ENCODE assay signal across 19 cellular contexts in the genomic region with DNA sequence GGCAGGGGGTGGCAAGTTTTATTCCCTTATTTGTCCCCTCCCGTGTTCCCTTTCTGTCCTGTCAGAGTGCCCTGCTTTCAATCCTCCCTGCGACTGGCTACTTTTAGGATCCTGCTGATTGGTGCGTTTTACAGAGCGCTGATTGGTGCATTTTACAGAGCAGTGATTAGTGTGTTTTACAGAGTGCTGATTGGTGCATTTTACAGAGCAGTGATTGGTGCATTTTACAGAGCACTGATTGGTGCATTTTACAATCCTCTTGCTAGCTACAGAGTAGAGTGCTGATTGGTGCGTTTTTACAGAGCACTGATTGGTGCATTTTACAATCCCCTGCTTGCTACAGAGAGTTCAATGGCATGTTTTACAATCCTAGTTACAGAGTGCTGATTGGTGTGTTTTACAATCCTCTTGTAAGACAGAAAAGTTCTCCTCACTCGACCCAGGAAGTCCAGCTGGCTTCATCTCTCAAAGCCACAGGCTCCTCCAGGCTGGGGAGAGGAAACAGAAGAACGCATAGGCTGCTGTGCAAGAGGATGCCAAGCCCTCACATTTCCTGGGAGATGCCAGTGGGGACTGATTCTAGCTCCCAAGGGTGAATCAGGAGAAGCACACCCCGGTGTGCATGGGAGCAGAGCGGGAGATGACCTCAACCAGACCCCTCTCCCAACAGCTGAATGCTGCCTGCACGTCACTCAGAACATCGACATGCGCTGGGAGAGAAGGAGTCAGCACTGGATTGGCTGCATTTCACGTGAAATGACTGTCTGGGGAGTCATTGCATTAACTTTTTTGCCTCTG.
"Had no signal": no experiment of that assay in that cellular context is flagged by ENCODE, and none has a peak within 500 bp of the region (broad histone marks: within the 10 kb centered on the region; RNA-seq: fewer than 3 reads in every experiment).

No MANE protein-coding gene starts in this region.

- H3K27me3 ChIP-seq: body of pancreas, pancreas, right lobe of liver, upper lobe of left lung had no signal

- H3K36me3 ChIP-seq: pancreas, right lobe of liver, thoracic aorta, upper lobe of left lung had no signal

- H3K4me3 ChIP-seq: body of pancreas, pancreas, right lobe of liver, thoracic aorta, upper lobe of left lung had no signal

- H3K4me1 ChIP-seq: body of pancreas, pancreas, right lobe of liver, upper lobe of left lung had no signal

- ATAC-seq: activated CD4-positive, alpha-beta T cell treated with anti-CD3 and anti-CD28 coated beads for 36 hours; body of pancreas; left lobe of liver; natural killer cell treated with Interleukin-12 subunit alpha and Interleukin-12 subunit beta and Interleukin-15 and Interleukin-18, amount 100 ng/mL, for 72 hours; pancreas; stimulated activated naive B cell treated with anti-CD40 and anti-IgM and Interleukin-4, amounts not matched to agents 10 μg/mL and 1 μg/mL and 100 μg/mL, for 72 hours had no signal

- DNase-seq: activated B cell treated with CpG ODN at 0.5 μM for 24 hours; activated CD4-positive, alpha-beta T cell treated with anti-CD3 and anti-CD28 coated beads for 36 hours; activated CD4-positive, alpha-beta T cell treated with anti-CD3 and anti-CD28 coated beads, Interleukin-2, amount 50 U/mL, for 48 hours; activated effector memory CD4-positive, alpha-beta T cell treated with Interleukin-2 at 50 U/mL for 16 hours; activated naive CD4-positive, alpha-beta T cell treated with anti-CD3 and anti-CD28 coated beads, Interleukin-2, amount 10 ng/mL, durations not matched to agents 7 days and 5 days; activated T-cell treated with anti-CD3 and anti-CD28 coated beads, Interleukin-2, amount 50 U/mL, for 72 hours; body of pancreas; effector CD4-positive, alpha-beta T cell; foreskin fibroblast; kidney; pancreas; right lobe of liver; stimulated activated CD4-positive, alpha-beta T cell treated with anti-CD3 and anti-CD28 coated beads, Interleukin-2, amount 100 ng/mL, for 48 hours; stimulated activated CD8-positive, alpha-beta memory T cell treated with anti-CD3 and anti-CD28 coated beads, Interleukin-4, amount 100 ng/mL, for 48 hours; stimulated activated naive B cell treated with anti-CD40 and anti-IgM and Interleukin-4, amounts not matched to agents 10 μg/mL and 1 μg/mL and 100 μg/mL, for 72 hours; upper lobe of left lung had no signal

- H3K9me3 ChIP-seq: body of pancreas, pancreas, right lobe of liver, thoracic aorta, upper lobe of left lung had no signal

- H3K27ac ChIP-seq: body of pancreas, pancreas, right lobe of liver, thoracic aorta, upper lobe of left lung had no signal
